Comparison of ENCODE assay signal across 1 cellular context in the genomic region with DNA sequence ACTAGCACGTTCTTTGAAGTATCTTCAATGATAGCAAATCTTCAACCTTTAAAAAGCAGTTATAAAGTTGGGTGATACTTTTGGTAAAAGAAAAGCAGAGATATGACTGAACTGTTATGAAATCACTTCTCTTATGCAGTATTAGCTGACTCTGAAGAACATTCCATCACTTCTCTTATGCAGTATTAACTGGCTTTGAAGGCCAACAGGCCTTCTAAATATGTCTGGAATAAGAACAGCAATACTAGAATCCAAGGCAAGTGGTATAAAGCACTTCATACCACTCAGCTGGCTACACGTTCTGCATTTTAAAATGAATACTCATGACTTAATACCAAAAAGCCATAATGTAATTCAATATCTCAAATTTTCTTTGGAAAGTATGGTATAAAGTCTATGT.
TF ChIP-seq lines count a peak whose summit lies in the region.

No MANE protein-coding gene starts in this region.

TF ChIP-seq in IMR-90, 13 proteins besides CTCF, POLR2A, EP300 and RAD21 (continued from another document):
- TF ChIP-seq RCOR1 (IDR thresholded peaks at IDR 0.05; ENCODE audit: insufficient replicate concordance, low read length) = no peak
- TF ChIP-seq, protein P1, sequence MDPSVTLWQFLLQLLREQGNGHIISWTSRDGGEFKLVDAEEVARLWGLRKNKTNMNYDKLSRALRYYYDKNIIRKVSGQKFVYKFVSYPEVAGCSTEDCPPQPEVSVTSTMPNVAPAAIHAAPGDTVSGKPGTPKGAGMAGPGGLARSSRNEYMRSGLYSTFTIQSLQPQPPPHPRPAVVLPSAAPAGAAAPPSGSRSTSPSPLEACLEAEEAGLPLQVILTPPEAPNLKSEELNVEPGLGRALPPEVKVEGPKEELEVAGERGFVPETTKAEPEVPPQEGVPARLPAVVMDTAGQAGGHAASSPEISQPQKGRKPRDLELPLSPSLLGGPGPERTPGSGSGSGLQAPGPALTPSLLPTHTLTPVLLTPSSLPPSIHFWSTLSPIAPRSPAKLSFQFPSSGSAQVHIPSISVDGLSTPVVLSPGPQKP (IDR thresholded peaks at IDR 0.05; ENCODE audit: borderline replicate concordance, low read depth, low read length) = no peak
